25 cellular contexts compared by ENCODE assay signal in genomic region chr6:157302761-157303160, GRCh38. TPM values are rescaled to one million over a fixed set of nuclear protein-coding genes. Genes with fewer than 3 reads are reported as not detected.
DNase-seq lines count a peak whose midpoint lies in the region; ATAC-seq and TF ChIP-seq lines count a peak whose summit lies in the region.
"Had no signal": no experiment of that assay in that cellular context is flagged by ENCODE, and none has a peak within 500 bp of the region (broad histone marks: within the 10 kb centered on the region; RNA-seq: fewer than 3 reads in every experiment).

No MANE protein-coding gene starts in this region.

- H3K27ac ChIP-seq in neural cell (ENCODE audit: low read length) (peak overlapping the region; percentile 79), lower lobe of right lung (no peak overlapping the region)
- H3K27ac ChIP-seq: 22Rv1, ascending aorta, left ventricle myocardium inferior, psoas muscle, skin epidermis, testis had no signal

- DNase-seq in DMS153 treated with DMSO at 0.1 percent for 48 hours (lab: John Stamatoyannopoulos, UW; ENCODE audit: unreplicated experiment) (peak; percentile 12), DMS153 (lab: John Stamatoyannopoulos, UW) (no peak), NCI-H526 treated with DMSO at 0.1 percent for 48 hours (lab: John Stamatoyannopoulos, UW) (peak; percentile 10), endothelial cell (ENCODE audit: low spot score) (no peak), HEK293T (ENCODE audit: extremely low spot score) (no peak), Right ventricle myocardium superior (no peak), lower lobe of right lung (no peak)
- DNase-seq: activated CD8-positive, alpha-beta memory T cell treated with anti-CD3 and anti-CD28 coated beads for 24 hours; activated T-cell treated with anti-CD3 and anti-CD28 coated beads, Interleukin-2, amount 50 U/mL, for 48 hours; CD8-positive, alpha-beta memory T cell; central memory CD4-positive, alpha-beta T cell; heart right ventricle; IMR-90; left ventricle myocardium inferior; NCI-H82; OCI-M1; psoas muscle; SHP77; stimulated activated naive B cell treated with anti-CD40 and anti-IgM and Interleukin-4, amounts not matched to agents 10 μg/mL and 1 μg/mL and 100 μg/mL, for 72 hours; testis had no signal

- intact Hi-C loops in Right ventricle myocardium superior (cut with DNase I) (no loop called here), lower lobe of right lung (cut with DNase I) (no loop called here)

- POLR2A ChIA-PET in HEK293T (lab: Yijun Ruan, JAX): no interaction called here

- no peak for TF ChIP-seq RAD21 in neural cell (conservative IDR thresholded peaks at IDR 0.05)

- H3K4me3 ChIP-seq in neural cell (ENCODE audit: low read length): peak overlapping the region; percentile 39
- H3K4me3 ChIP-seq in lower lobe of right lung: no peak overlapping the region
- H3K4me3 ChIP-seq: ascending aorta, heart right ventricle, left ventricle myocardium inferior, psoas muscle, skin epidermis, testis had no signal

- peaks cover 31% of the 10 kb centered on the region for H3K4me1 ChIP-seq in lower lobe of right lung
- H3K4me1 ChIP-seq: testis had no signal

- H3K4me2 ChIP-seq in neural cell (ENCODE audit: low read length): peak overlapping the region; percentile 29

- CTCF ChIA-PET in HEK293T (lab: Yijun Ruan, JAX): no interaction called here

- ATAC-seq in Right ventricle myocardium superior (ENCODE audit: poor library complexity) (no peak), lower lobe of right lung (no peak)
- ATAC-seq: heart right ventricle; psoas muscle; stimulated activated naive B cell treated with anti-CD40 and anti-IgM and Interleukin-4, amounts not matched to agents 10 μg/mL and 1 μg/mL and 100 μg/mL, for 72 hours had no signal

- no peaks in the 10 kb centered on the region for H3F3A ChIP-seq in neural cell (ENCODE audit: insufficient read depth, low read length, poor library complexity, severe bottlenecking)

- H3K9me3 ChIP-seq in neural cell (ENCODE audit: low read length): no peaks in the 10 kb centered on the region
- no peaks in the 10 kb centered on the region for H3K9me3 ChIP-seq in lower lobe of right lung
- H3K9me3 ChIP-seq: ascending aorta, heart right ventricle, left ventricle myocardium inferior, psoas muscle, testis had no signal

- no peaks in the 10 kb centered on the region for H3K9me3 Mint-ChIP-seq in endothelial cell (ENCODE audit: unreplicated experiment)
- H3K9me3 Mint-ChIP-seq: activated naive CD4-positive, alpha-beta T cell treated with anti-CD3 and anti-CD28 coated beads, Interleukin-2, amount 50 U/mL, for 24 hours; CD8-positive, alpha-beta memory T cell; stimulated activated naive B cell treated with anti-CD40 and anti-IgM and Interleukin-4, amounts not matched to agents 10 μg/mL and 1 μg/mL and 100 μg/mL, for 72 hours had no signal

- H3K27ac Mint-ChIP-seq in endothelial cell (ENCODE audit: unreplicated experiment): peak overlapping the region; percentile 67
- H3K27ac Mint-ChIP-seq: activated naive CD4-positive, alpha-beta T cell treated with anti-CD3 and anti-CD28 coated beads, Interleukin-2, amount 50 U/mL, for 24 hours; stimulated activated naive B cell treated with anti-CD40 and anti-IgM and Interleukin-4, amounts not matched to agents 10 μg/mL and 1 μg/mL and 100 μg/mL, for 72 hours had no signal

- TF ChIP-seq CTCF in endothelial cell (IDR thresholded peaks at IDR 0.05; ENCODE audit: unreplicated experiment) (no peak), neural cell (IDR thresholded peaks at IDR 0.05; ENCODE audit: poor library complexity, severe bottlenecking) (no peak), lower lobe of right lung (IDR thresholded peaks at IDR 0.05) (no peak)

- TF ChIP-seq EP300 in neural cell (conservative IDR thresholded peaks at IDR 0.05; ENCODE audit: poor library complexity, severe bottlenecking): no peak

- H2AFZ ChIP-seq in neural cell (ENCODE audit: low read depth, low read length): no peak overlapping the region

- peaks cover 32% of the 10 kb centered on the region for H3K4me1 Mint-ChIP-seq in endothelial cell (ENCODE audit: unreplicated experiment)

- peaks cover 2% of the 10 kb centered on the region for H3K79me2 ChIP-seq in neural cell (replicated peaks; ENCODE audit: insufficient read depth, low read length)

- peak overlapping the region; percentile 19 for H3K4me3 Mint-ChIP-seq in endothelial cell (ENCODE audit: unreplicated experiment)
- H3K4me3 Mint-ChIP-seq: activated naive CD4-positive, alpha-beta T cell treated with anti-CD3 and anti-CD28 coated beads, Interleukin-2, amount 50 U/mL, for 24 hours; CD8-positive, alpha-beta memory T cell; stimulated activated naive B cell treated with anti-CD40 and anti-IgM and Interleukin-4, amounts not matched to agents 10 μg/mL and 1 μg/mL and 100 μg/mL, for 72 hours had no signal

- peaks cover 3% of the 10 kb centered on the region for H3K36me3 Mint-ChIP-seq in endothelial cell (ENCODE audit: low read depth, unreplicated experiment)

- peak overlapping the region; percentile 28 for H3K9ac ChIP-seq in neural cell (ENCODE audit: low read length)

- H3K27me3 ChIP-seq in neural cell (ENCODE audit: insufficient read depth, low read depth, low read length) (no peaks in the 10 kb centered on the region), lower lobe of right lung (ENCODE audit: low read depth) (no peaks in the 10 kb centered on the region)
- H3K27me3 ChIP-seq: ascending aorta, heart right ventricle, testis had no signal

- no peaks in the 10 kb centered on the region for H4K20me1 ChIP-seq in neural cell (ENCODE audit: insufficient read depth)

- no peaks in the 10 kb centered on the region for H3K9me2 ChIP-seq in neural cell (ENCODE audit: insufficient read depth, low read length)

- no peaks in the 10 kb centered on the region for H3K36me3 ChIP-seq in neural cell (ENCODE audit: insufficient read depth, low read length)
- H3K36me3 ChIP-seq in lower lobe of right lung: no peaks in the 10 kb centered on the region

- peaks cover 4% of the 10 kb centered on the region for H3K27me3 Mint-ChIP-seq in endothelial cell (ENCODE audit: unreplicated experiment)
- H3K27me3 Mint-ChIP-seq: activated naive CD4-positive, alpha-beta T cell treated with anti-CD3 and anti-CD28 coated beads, Interleukin-2, amount 50 U/mL, for 24 hours; CD8-positive, alpha-beta memory T cell; stimulated activated naive B cell treated with anti-CD40 and anti-IgM and Interleukin-4, amounts not matched to agents 10 μg/mL and 1 μg/mL and 100 μg/mL, for 72 hours had no signal

TF ChIP-seq in neural cell, 6 proteins besides CTCF, POLR2A, EP300 and RAD21 (continues in another document):
- TF ChIP-seq POLR2AphosphoS5 (IDR thresholded peaks at IDR 0.05) (no peak), MXI1 (conservative IDR thresholded peaks at IDR 0.05; ENCODE audit: poor library complexity, severe bottlenecking) (no peak)

TF ChIP-seq in HEK293T, 16 proteins besides CTCF, POLR2A, EP300 and RAD21:
- no peak for TF ChIP-seq CTBP1 (IDR thresholded peaks at IDR 0.05; ENCODE audit: borderline replicate concordance)
- no peak for TF ChIP-seq FOXA1 (IDR thresholded peaks at IDR 0.05)
- TF ChIP-seq L3MBTL2 (conservative IDR thresholded peaks at IDR 0.05): no peak
- TF ChIP-seq FOXK2 (IDR thresholded peaks at IDR 0.05): no peak
- no peak for TF ChIP-seq ZNF384 (IDR thresholded peaks at IDR 0.05)
- no peak for TF ChIP-seq SP1 (IDR thresholded peaks at IDR 0.05)
- TF ChIP-seq NFRKB (IDR thresholded peaks at IDR 0.05): no peak
- no peak for TF ChIP-seq ELF4 (IDR thresholded peaks at IDR 0.05)
- no peak for TF ChIP-seq PKNOX1 (IDR thresholded peaks at IDR 0.05)
- no peak for TF ChIP-seq TARDBP (IDR thresholded peaks at IDR 0.05)
- no peak for TF ChIP-seq BHLHE40 (IDR thresholded peaks at IDR 0.05; ENCODE audit: borderline replicate concordance)
- TF ChIP-seq FOXM1 (IDR thresholded peaks at IDR 0.05; ENCODE audit: borderline replicate concordance): no peak
- no peak for TF ChIP-seq SUZ12 (IDR thresholded peaks at IDR 0.05)
- TF ChIP-seq LEF1 (IDR thresholded peaks at IDR 0.05; ENCODE audit: borderline replicate concordance): no peak
- no peak for TF ChIP-seq ARNT (IDR thresholded peaks at IDR 0.05)
- no peak for TF ChIP-seq HDGF (IDR thresholded peaks at IDR 0.05; ENCODE audit: borderline replicate concordance)

RNA-seq across cellular contexts. Expression of gene TMEM242, which starts 20.6 kb away (rescaled TPM):
- 10.8 TPM for total RNA-seq in endothelial cell (ENCODE audit: unreplicated experiment)
- polyA plus RNA-seq in neural cell: 17.6 and 19.4 TPM in 2 replicates
- polyA minus RNA-seq in neural cell: 14.9 and 18.9 TPM in 2 replicates
- total RNA-seq in Right ventricle myocardium superior: 18.1 TPM
- 10.9 TPM for total RNA-seq in lower lobe of right lung

Comparison
In these comparisons a context has a peak if more than half of its experiments do, and no peak if none do; other contexts are left out.
1. DNase-seq: peak in DMS153 treated with DMSO at 0.1 percent for 48 hours (single experiment) and NCI-H526 treated with DMSO at 0.1 percent for 48 hours (single experiment); none in DMS153 (single experiment), endothelial cell (single experiment), HEK293T (single experiment), Right ventricle myocardium superior (single experiment) and lower lobe of right lung (single experiment).